In genomic region chr16:77807-78443, GRCh38 we compare ENCODE assay signal across 1 cellular context.
TF ChIP-seq lines count a peak whose summit lies in the region.

Gene MPG, plus strand, starts transcription at chr16:78225. Its CDS starts 85 bp downstream, at chr16:78310.

TF ChIP-seq in K562, 482 proteins besides CTCF, POLR2A, EP300 and RAD21 (continued from another document and continues in another):
- TF ChIP-seq CHD7 (IDR thresholded peaks at IDR 0.05; ENCODE audit: low read depth, low read length) = no peak
- peak; percentile 46 to 90 for TF ChIP-seq E2F6 (IDR thresholded peaks at IDR 0.05; ENCODE audit: borderline replicate concordance in 1 of 2, extremely low read depth in 1 of 2, insufficient read depth in 1 of 2, insufficient read length in 1 of 2, low read depth in 1 of 2, low read length in 1 of 2, poor library complexity in 1 of 2, severe bottlenecking in 1 of 2)
- TF ChIP-seq ZFP91 (CRISPR knock-in tag; IDR thresholded peaks at IDR 0.05) = no peak
- no peak for TF ChIP-seq NCOA1 (IDR thresholded peaks at IDR 0.05; ENCODE audit: low read depth)
- peak; percentile 56 for TF ChIP-seq TAF1 (IDR thresholded peaks at IDR 0.05; ENCODE audit: control insufficient read depth, extremely low read depth, insufficient read depth, low read length, severe bottlenecking)
- no peak for TF ChIP-seq ZNF512 (tag; IDR thresholded peaks at IDR 0.05)
- no peak for TF ChIP-seq CHCHD3 (CRISPR knock-in tag; IDR thresholded peaks at IDR 0.05)
- no peak for TF ChIP-seq ID3 (CRISPR knock-in tag; IDR thresholded peaks at IDR 0.05)
- no peak for TF ChIP-seq ID3 (tag; IDR thresholded peaks at IDR 0.05)
- TF ChIP-seq MXD1 (CRISPR knock-in tag; IDR thresholded peaks at IDR 0.05; ENCODE audit: borderline replicate concordance, poor library complexity, severe bottlenecking) = no peak
- TF ChIP-seq SP2 (IDR thresholded peaks at IDR 0.05; ENCODE audit: extremely low read depth, low read depth, low read length, poor library complexity, severe bottlenecking) = no peak
- TF ChIP-seq NELFE (IDR thresholded peaks at IDR 0.05; ENCODE audit: insufficient read depth, insufficient read length) = no peak
- TF ChIP-seq CHD4 (IDR thresholded peaks at IDR 0.05; ENCODE audit: insufficient read depth, insufficient replicate concordance, low read depth, low read length, poor library complexity, severe bottlenecking) = peak; percentile 23
- no peak for TF ChIP-seq ZHX1 (conservative IDR thresholded peaks at IDR 0.05; ENCODE audit: low read length)
- TF ChIP-seq GATAD2A (IDR thresholded peaks at IDR 0.05) = no peak
- TF ChIP-seq FOSL1 (tag; conservative IDR thresholded peaks at IDR 0.05) = no peak
- TF ChIP-seq POLR2G (IDR thresholded peaks at IDR 0.05; ENCODE audit: low read depth, low read length) = peak; percentile 82
- peak; percentile 57 for TF ChIP-seq CREB3L1 (IDR thresholded peaks at IDR 0.05; ENCODE audit: borderline replicate concordance, low read depth)
- TF ChIP-seq NCOA4 (IDR thresholded peaks at IDR 0.05; ENCODE audit: partially characterized antibody) = no peak
- no peak for TF ChIP-seq E2F5 (CRISPR knock-in tag; IDR thresholded peaks at IDR 0.05)
- no peak for TF ChIP-seq NFATC3 (IDR thresholded peaks at IDR 0.05)
- no peak for TF ChIP-seq AFF4 (CRISPR knock-in tag; IDR thresholded peaks at IDR 0.05)
- no peak for TF ChIP-seq PYGO2 (tag; IDR thresholded peaks at IDR 0.05)
- TF ChIP-seq ZNF583 (CRISPR knock-in tag; IDR thresholded peaks at IDR 0.05) = no peak
